8 cellular contexts compared by ENCODE assay signal in the genomic region with DNA sequence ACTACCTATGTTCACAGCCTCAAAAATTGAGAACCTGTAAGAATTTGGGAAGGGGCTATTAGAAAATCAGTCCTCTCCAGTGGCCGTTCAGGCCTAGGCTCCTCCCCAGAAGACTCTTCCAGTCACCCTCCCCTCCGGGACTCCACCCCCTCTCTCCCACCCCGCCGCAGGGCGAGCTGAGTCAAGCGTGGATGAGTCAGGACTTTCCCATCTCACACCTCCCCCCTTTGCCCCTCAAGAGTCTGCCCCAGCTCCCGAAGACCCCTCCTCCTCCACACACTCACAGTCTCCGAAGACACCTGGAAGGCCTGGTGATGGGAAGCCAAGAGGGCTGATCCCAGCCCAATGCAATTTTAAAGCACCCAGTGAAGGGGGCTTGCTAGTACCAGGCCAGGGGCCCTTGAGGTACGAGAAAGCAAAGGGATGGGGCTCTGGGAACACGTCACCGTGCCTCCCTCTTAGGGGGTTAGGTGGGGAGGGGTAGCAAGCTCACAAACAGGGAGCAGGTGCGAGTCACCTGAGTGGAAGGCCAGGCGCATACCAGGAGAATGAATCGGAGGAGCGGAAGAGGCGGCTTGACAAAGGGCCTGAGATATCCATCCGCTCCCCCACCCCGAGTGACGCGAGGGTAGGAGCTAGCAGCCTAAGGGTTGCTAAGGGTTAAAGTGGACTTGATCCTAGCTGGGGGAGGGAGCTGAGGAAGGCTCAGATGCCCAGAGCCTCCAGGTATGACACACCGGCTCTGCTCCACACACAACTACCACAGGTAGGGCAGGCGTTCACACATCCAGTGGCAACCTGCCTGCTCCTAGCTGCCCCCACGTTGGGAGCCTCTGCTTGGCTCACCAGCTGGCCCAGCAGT. TPM values are rescaled to one million over a fixed set of nuclear protein-coding genes. Genes with fewer than 3 reads are reported as not detected.
A peak's percentile ranks its signal among the peaks of the same experiment; 100 is the strongest.
DNase-seq lines count a peak whose midpoint lies in the region; ATAC-seq and TF ChIP-seq lines count a peak whose summit lies in the region.

No MANE protein-coding gene starts in this region.

- no peak for TF ChIP-seq CTCF in GM06990 (IDR thresholded peaks at IDR 0.05; ENCODE audit: insufficient read depth, low read length, poor library complexity, severe bottlenecking)
- TF ChIP-seq CTCF in RWPE2 (IDR thresholded peaks at IDR 0.05; ENCODE audit: poor library complexity, severe bottlenecking), result no peak
- no peak for TF ChIP-seq CTCF in cardiac muscle cell (IDR thresholded peaks at IDR 0.05; ENCODE audit: low read depth, low read length)
- TF ChIP-seq CTCF in psoas muscle (IDR thresholded peaks at IDR 0.05), result no peak

- DNase-seq in GM06990 (ENCODE audit: extremely low read depth, insufficient read length), result peak; percentile 46
- DNase-seq in RWPE2 (ENCODE audit: low spot score), result peak; percentile 99
- DNase-seq in activated naive CD4-positive, alpha-beta T cell treated with anti-CD3 and anti-CD28 coated beads, Interleukin-2, amount 50 U/mL, for 72 hours (ENCODE audit: low spot score in 2 of 2), result peak; percentile 73 to 84
- peak; percentile 60 to 89 for DNase-seq in cardiac muscle cell (ENCODE audit: low read depth in 1 of 2, low spot score in 1 of 2)
- peak; percentile 88 to 93 for DNase-seq in psoas muscle
- DNase-seq in ureter (ENCODE audit: low spot score), result peak; percentile 93
- DNase-seq in left lobe of liver (ENCODE audit: low spot score), result no peak

- H3K9me3 ChIP-seq in RWPE2 (ENCODE audit: severe bottlenecking) (no peaks in the 10 kb centered on the region), cardiac muscle cell (ENCODE audit: low read depth) (no peaks in the 10 kb centered on the region), psoas muscle (no peaks in the 10 kb centered on the region)

- no peak overlapping the region for H3K4me3 ChIP-seq in GM06990 (replicated peaks; ENCODE audit: low read depth, low read length)
- peak overlapping the region; percentile 25 for H3K4me3 ChIP-seq in RWPE2 (ENCODE audit: severe bottlenecking)
- no peak overlapping the region for H3K4me3 ChIP-seq in cardiac muscle cell
- H3K4me3 ChIP-seq in psoas muscle, result peak overlapping the region; percentile 64

- peak overlapping the region; percentile 94 to 98 for H3K27ac Mint-ChIP-seq in activated naive CD4-positive, alpha-beta T cell treated with anti-CD3 and anti-CD28 coated beads, Interleukin-2, amount 50 U/mL, for 72 hours

- 26 to 47% (median 27%) methylated on average over 23 of the region's 23 CpGs for WGBS in psoas muscle, 3 donors

- H3K4me1 ChIP-seq in RWPE2 (ENCODE audit: insufficient read depth, poor library complexity, severe bottlenecking) (peaks cover 65% of the 10 kb centered on the region), cardiac muscle cell (ENCODE audit: low read depth) (peaks cover 90% of the 10 kb centered on the region), psoas muscle (peaks cover 94% of the 10 kb centered on the region)

- no peaks in the 10 kb centered on the region for H3K9me3 Mint-ChIP-seq in activated naive CD4-positive, alpha-beta T cell treated with anti-CD3 and anti-CD28 coated beads, Interleukin-2, amount 50 U/mL, for 72 hours

- H3K27ac ChIP-seq in RWPE2 (ENCODE audit: poor library complexity, severe bottlenecking) (peak overlapping the region; percentile 100), cardiac muscle cell (peak overlapping the region; percentile 98), psoas muscle (peak overlapping the region; percentile 98)

- H3K27me3 ChIP-seq in GM06990 (replicated peaks; ENCODE audit: control insufficient read depth, insufficient read depth, low read length), result no peaks in the 10 kb centered on the region
- no peaks in the 10 kb centered on the region for H3K27me3 ChIP-seq in RWPE2 (ENCODE audit: insufficient read depth, poor library complexity, severe bottlenecking)
- H3K27me3 ChIP-seq in cardiac muscle cell, result no peaks in the 10 kb centered on the region
- no peaks in the 10 kb centered on the region for H3K27me3 ChIP-seq in psoas muscle (ENCODE audit: insufficient read depth in 3 of 3, low read length in 2 of 3)

- H3K36me3 Mint-ChIP-seq in activated naive CD4-positive, alpha-beta T cell treated with anti-CD3 and anti-CD28 coated beads, Interleukin-2, amount 50 U/mL, for 72 hours, result peaks cover 0 to 5% of the 10 kb centered on the region in 2 donors

- intact Hi-C loops in psoas muscle (cut with DNase I), result no loop called here

- H3K36me3 ChIP-seq in GM06990 (ENCODE audit: control insufficient read depth, insufficient read depth, low read length), result peaks cover 1% of the 10 kb centered on the region
- H3K36me3 ChIP-seq in RWPE2 (ENCODE audit: low read depth), result peaks cover 36% of the 10 kb centered on the region
- no peaks in the 10 kb centered on the region for H3K36me3 ChIP-seq in cardiac muscle cell
- peaks cover 0 to 11% of the 10 kb centered on the region in 2 donors for H3K36me3 ChIP-seq in psoas muscle (ENCODE audit: insufficient read depth in 1 of 2, low read depth in 1 of 2)

- ATAC-seq in RWPE2 (ENCODE audit: low read depth) (peak; percentile 60), psoas muscle (peak; percentile 60 to 65 (median 63)), left lobe of liver (no peak), HG03378 (IDR thresholded peaks at IDR 0.05; ENCODE audit: unreplicated experiment) (no peak)
- peak; percentile 60 to 70 for ATAC-seq in activated naive CD4-positive, alpha-beta T cell treated with anti-CD3 and anti-CD28 coated beads, Interleukin-2, amount 50 U/mL, for 72 hours

RNA-seq across cellular contexts. Expression of a gene that starts 13.6 kb away (rescaled TPM):
- total RNA-seq in activated naive CD4-positive, alpha-beta T cell treated with anti-CD3 and anti-CD28 coated beads, Interleukin-2, amount 50 U/mL, for 72 hours, result 10 to 100 TPM; 46.6 to 57.4 TPM
- total RNA-seq in cardiac muscle cell, result 15.9 and 22.9 TPM in 2 replicates
- 10.0 and 11.2 TPM in 2 replicates for polyA plus RNA-seq in cardiac muscle cell
- total RNA-seq in psoas muscle, result 100 to 1,000 TPM in 1 of 4 donors, 10 to 100 TPM in 3; 52.4 to 124 (median 68.0) TPM
- polyA plus RNA-seq in psoas muscle, result 10 to 100 TPM in 1 of 3 donors, 1 to 10 TPM in 2; 8.1 to 31.2 (median 8.6) TPM
- 87.8 TPM for total RNA-seq in ureter
- 24.7 TPM for total RNA-seq in left lobe of liver

RNA-seq across cellular contexts. Expression of a gene that starts 28.4 kb away (rescaled TPM):
- total RNA-seq in activated naive CD4-positive, alpha-beta T cell treated with anti-CD3 and anti-CD28 coated beads, Interleukin-2, amount 50 U/mL, for 72 hours, result 10 to 100 TPM in 1 of 2 donors, 1 to 10 TPM in 1; 9.3 to 25.9 TPM
- total RNA-seq in cardiac muscle cell (not detected in 2 replicates), psoas muscle (under 1 TPM in 1 of 4 donors, not detected in 3; 0.17 TPM), ureter (not detected), left lobe of liver (0.08 TPM)
- polyA plus RNA-seq in cardiac muscle cell (not detected in 2 replicates), psoas muscle (under 1 TPM; 0.14 to 0.25 (median 0.21) TPM)

RNA-seq across cellular contexts. Expression of a gene that starts 44.0 kb away (rescaled TPM):
- 1 to 10 TPM in 1 of 2 donors, under 1 TPM in 1; 0.80 to 2.0 TPM for total RNA-seq in activated naive CD4-positive, alpha-beta T cell treated with anti-CD3 and anti-CD28 coated beads, Interleukin-2, amount 50 U/mL, for 72 hours
- 0.89 TPM in 1 of 2 replicates, not detected in the other for total RNA-seq in cardiac muscle cell
- polyA plus RNA-seq in cardiac muscle cell, result 1.4 and 3.3 TPM in 2 replicates
- not detected for total RNA-seq in psoas muscle
- polyA plus RNA-seq in psoas muscle, result under 1 TPM in 1 of 3 donors, not detected in 2; 0.23 TPM
- total RNA-seq in ureter, result 240 TPM
- not detected for total RNA-seq in left lobe of liver

RNA-seq across cellular contexts. Expression of a gene that starts 59.5 kb away (rescaled TPM):
- total RNA-seq in activated naive CD4-positive, alpha-beta T cell treated with anti-CD3 and anti-CD28 coated beads, Interleukin-2, amount 50 U/mL, for 72 hours, result not detected
- total RNA-seq in cardiac muscle cell, result 0.42 TPM in 1 of 2 replicates, not detected in the other
- not detected in 2 replicates for polyA plus RNA-seq in cardiac muscle cell
- not detected for total RNA-seq in psoas muscle
- polyA plus RNA-seq in psoas muscle, result not detected
- total RNA-seq in ureter, result not detected
- total RNA-seq in left lobe of liver, result not detected

Comparison
In these comparisons a context has a peak if more than half of its experiments do, and no peak if none do; other contexts are left out.
1. H3K4me3 ChIP-seq: peak in RWPE2 (single experiment) and psoas muscle (single experiment); none in GM06990 (single experiment) and cardiac muscle cell (single experiment).
2. ATAC-seq: peak in RWPE2 (single experiment), activated naive CD4-positive, alpha-beta T cell treated with anti-CD3 and anti-CD28 coated beads, Interleukin-2, amount 50 U/mL, for 72 hours (2 of 2) and psoas muscle (4 of 4); none in left lobe of liver (single experiment) and HG03378 (single experiment).
3. RNA of a gene that starts 44.0 kb away (total RNA-seq): 240 TPM in ureter (single experiment); 0.80 to 2.0 TPM in activated naive CD4-positive, alpha-beta T cell treated with anti-CD3 and anti-CD28 coated beads, Interleukin-2, amount 50 U/mL, for 72 hours, 0.89 TPM in cardiac muscle cell, not detected in left lobe of liver (single experiment) and not detected in psoas muscle; every median in the first group is over 10 times any median in the second.
4. Peak in every context shown above with its lines, with median percentiles within 50 percentile points of each other: H3K27ac ChIP-seq.